Comparison of ENCODE assay signal across 8 cellular contexts in genomic region chr17:2724783-2725164, GRCh38. TPM values are rescaled to one million over a fixed set of nuclear protein-coding genes. Genes with fewer than 3 reads are reported as not detected.
A peak's percentile ranks its signal among the peaks of the same experiment; 100 is the strongest.
DNase-seq lines count a peak whose midpoint lies in the region; ATAC-seq, FAIRE-seq and TF ChIP-seq lines count a peak whose summit lies in the region.

No MANE protein-coding gene starts in this region.

- H3K36me3 ChIP-seq in CD4-positive, alpha-beta memory T cell (ENCODE audit: insufficient read depth, low read length), result no peaks in the 10 kb centered on the region
- no peaks in the 10 kb centered on the region for H3K36me3 ChIP-seq in thoracic aorta

- no peak overlapping the region for H3K27ac Mint-ChIP-seq in CD4-positive, alpha-beta memory T cell

- no peak overlapping the region for H3K4me3 ChIP-seq in CD4-positive, alpha-beta memory T cell (ENCODE audit: low read length in 2 of 2)
- H3K4me3 ChIP-seq in choroid plexus epithelial cell (ENCODE audit: low read depth, low read length), result no peak overlapping the region
- H3K4me3 ChIP-seq in thoracic aorta, result peak overlapping the region; percentile 56

- intact Hi-C loops in CD4-positive, alpha-beta memory T cell (cut with micrococcal nuclease), result no loop called here

- H3K4me1 Mint-ChIP-seq in CD4-positive, alpha-beta memory T cell, result peaks cover 4 to 7% (median 5%) of the 10 kb centered on the region in 4 donors

- FAIRE-seq in GM19239 (lab: Jason Lieb, UNC), result no peak

- no peak for ATAC-seq in thoracic aorta (ENCODE audit: insufficient number of reproducible peaks, low FRiP score, low read depth)
- no peak for ATAC-seq in SK-N-SH treated with all-trans-retinoic acid at 6 μM for 48 hours

- POLR2A ChIA-PET in CD4-positive, alpha-beta memory T cell (lab: Charles Lee; ENCODE audit: partially characterized antibody), result interaction anchor here (0.7 to 1.1 kb wide), 3 partner anchors 12 to 323 kb away, joined by 3 read pairs; partner anchors contain the start of gene RAP1GAP2

- TF ChIP-seq CTCF in choroid plexus epithelial cell (conservative IDR thresholded peaks at IDR 0.05; ENCODE audit: low read depth, low read length) (no peak), thoracic aorta (IDR thresholded peaks at IDR 0.05) (no peak)

- CTCF ChIA-PET in CD4-positive, alpha-beta memory T cell (lab: Charles Lee; ENCODE audit: partially characterized antibody), result interaction anchor here (1.3 to 2.1 kb wide), 2 partner anchors 26 to 112 kb away, joined by 3 to 7 read pairs; no protein-coding TSS in a partner anchor

- H3K27me3 ChIP-seq in CD4-positive, alpha-beta memory T cell (ENCODE audit: insufficient read depth, low read length), result peaks cover 6% of the 10 kb centered on the region
- no peaks in the 10 kb centered on the region for H3K27me3 ChIP-seq in thoracic aorta (replicated peaks; ENCODE audit: insufficient read depth)

- no peaks in the 10 kb centered on the region for H3K9me3 ChIP-seq in CD4-positive, alpha-beta memory T cell (ENCODE audit: control insufficient read depth in 1 of 2, low read length in 2 of 2)
- no peaks in the 10 kb centered on the region for H3K9me3 ChIP-seq in thoracic aorta

- peaks cover 6% of the 10 kb centered on the region for H3K4me1 ChIP-seq in CD4-positive, alpha-beta memory T cell (ENCODE audit: insufficient read depth, low read length)
- H3K4me1 ChIP-seq in thoracic aorta (ENCODE audit: control insufficient read depth in 1 of 2, low read depth in 2 of 2), result peaks cover 3 to 4% of the 10 kb centered on the region in 2 donors

- peaks cover 9 to 11% of the 10 kb centered on the region in 2 donors for H3K27me3 Mint-ChIP-seq in CD4-positive, alpha-beta memory T cell

- peak in 4 of 5 donors; percentile 17 to 42 (median 31) for DNase-seq in CD4-positive, alpha-beta memory T cell
- DNase-seq in choroid plexus epithelial cell (ENCODE audit: low read depth) (peak; percentile 24), lung microvascular endothelial cell (ENCODE audit: low read depth in 2 of 2) (peak; percentile 51 to 62), thoracic aorta (ENCODE audit: low spot score) (no peak), superior temporal gyrus (ENCODE audit: extremely low spot score) (no peak), GM19239 (ENCODE audit: insufficient read length, low spot score) (no peak)

- peaks cover 0 to 4% of the 10 kb centered on the region in 2 donors for H3K36me3 Mint-ChIP-seq in CD4-positive, alpha-beta memory T cell

- no peak overlapping the region for H3K27ac ChIP-seq in CD4-positive, alpha-beta memory T cell (ENCODE audit: low read depth, low read length)
- no peak overlapping the region for H3K27ac ChIP-seq in thoracic aorta

- H3K4me3 Mint-ChIP-seq in CD4-positive, alpha-beta memory T cell, result peak overlapping the region in 6 of 8 donors; percentile 10 to 63 (median 24)

- no peaks in the 10 kb centered on the region for H3K9me3 Mint-ChIP-seq in CD4-positive, alpha-beta memory T cell

TF ChIP-seq in PFSK-1, 5 proteins besides CTCF, POLR2A, EP300 and RAD21:
- TF ChIP-seq SIN3A (IDR thresholded peaks at IDR 0.05; ENCODE audit: borderline replicate concordance, insufficient read depth, low read length), result no peak
- TF ChIP-seq FOXP2 (optimal IDR thresholded peaks at IDR 0.05; ENCODE audit: borderline replicate concordance, extremely low read depth, extremely low read length, insufficient read depth), result peak; percentile 18

TF ChIP-seq in SK-N-SH treated with all-trans-retinoic acid at 6 μM for 48 hours, 23 proteins besides CTCF, POLR2A, EP300 and RAD21:
- TF ChIP-seq, protein P1, sequence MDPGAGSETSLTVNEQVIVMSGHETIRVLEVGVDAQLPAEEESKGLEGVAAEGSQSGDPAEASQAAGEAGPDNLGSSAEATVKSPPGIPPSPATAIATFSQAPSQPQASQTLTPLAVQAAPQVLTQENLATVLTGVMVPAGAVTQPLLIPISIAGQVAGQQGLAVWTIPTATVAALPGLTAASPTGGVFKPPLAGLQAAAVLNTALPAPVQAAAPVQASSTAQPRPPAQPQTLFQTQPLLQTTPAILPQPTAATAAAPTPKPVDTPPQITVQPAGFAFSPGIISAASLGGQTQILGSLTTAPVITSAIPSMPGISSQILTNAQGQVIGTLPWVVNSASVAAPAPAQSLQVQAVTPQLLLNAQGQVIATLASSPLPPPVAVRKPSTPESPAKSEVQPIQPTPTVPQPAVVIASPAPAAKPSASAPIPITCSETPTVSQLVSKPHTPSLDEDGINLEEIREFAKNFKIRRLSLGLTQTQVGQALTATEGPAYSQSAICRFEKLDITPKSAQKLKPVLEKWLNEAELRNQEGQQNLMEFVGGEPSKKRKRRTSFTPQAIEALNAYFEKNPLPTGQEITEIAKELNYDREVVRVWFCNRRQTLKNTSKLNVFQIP (CRISPR knock-in tag; IDR thresholded peaks at IDR 0.05; ENCODE audit: borderline replicate concordance, low read depth), result no peak
- TF ChIP-seq CSDC2 (CRISPR knock-in tag; IDR thresholded peaks at IDR 0.05), result no peak
- no peak for TF ChIP-seq OSR1 (CRISPR knock-in tag; IDR thresholded peaks at IDR 0.05)
- TF ChIP-seq ZFP30 (CRISPR knock-in tag; IDR thresholded peaks at IDR 0.05), result no peak
- no peak for TF ChIP-seq ZNF565 (CRISPR knock-in tag; conservative IDR thresholded peaks at IDR 0.05; ENCODE audit: low read depth)
- TF ChIP-seq RARB (CRISPR knock-in tag; IDR thresholded peaks at IDR 0.05), result no peak
- TF ChIP-seq, protein P2, sequence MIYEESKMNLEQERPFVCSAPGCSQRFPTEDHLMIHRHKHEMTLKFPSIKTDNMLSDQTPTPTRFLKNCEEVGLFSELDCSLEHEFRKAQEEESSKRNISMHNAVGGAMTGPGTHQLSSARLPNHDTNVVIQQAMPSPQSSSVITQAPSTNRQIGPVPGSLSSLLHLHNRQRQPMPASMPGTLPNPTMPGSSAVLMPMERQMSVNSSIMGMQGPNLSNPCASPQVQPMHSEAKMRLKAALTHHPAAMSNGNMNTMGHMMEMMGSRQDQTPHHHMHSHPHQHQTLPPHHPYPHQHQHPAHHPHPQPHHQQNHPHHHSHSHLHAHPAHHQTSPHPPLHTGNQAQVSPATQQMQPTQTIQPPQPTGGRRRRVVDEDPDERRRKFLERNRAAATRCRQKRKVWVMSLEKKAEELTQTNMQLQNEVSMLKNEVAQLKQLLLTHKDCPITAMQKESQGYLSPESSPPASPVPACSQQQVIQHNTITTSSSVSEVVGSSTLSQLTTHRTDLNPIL (CRISPR knock-in tag; IDR thresholded peaks at IDR 0.05; ENCODE audit: low read depth), result no peak
- no peak for TF ChIP-seq TSHZ2 (CRISPR knock-in tag; IDR thresholded peaks at IDR 0.05)
- TF ChIP-seq TCF4 (CRISPR knock-in tag; IDR thresholded peaks at IDR 0.05; ENCODE audit: borderline replicate concordance), result no peak
- no peak for TF ChIP-seq ESRRG (CRISPR knock-in tag; IDR thresholded peaks at IDR 0.05)
- no peak for TF ChIP-seq ZNF70 (CRISPR knock-in tag; IDR thresholded peaks at IDR 0.05)
- TF ChIP-seq ZFP3 (CRISPR knock-in tag; IDR thresholded peaks at IDR 0.05), result no peak
- TF ChIP-seq ZNF8 (CRISPR knock-in tag; IDR thresholded peaks at IDR 0.05), result no peak
- no peak for TF ChIP-seq ZC3H10 (CRISPR knock-in tag; IDR thresholded peaks at IDR 0.05)
- TF ChIP-seq, protein P3, sequence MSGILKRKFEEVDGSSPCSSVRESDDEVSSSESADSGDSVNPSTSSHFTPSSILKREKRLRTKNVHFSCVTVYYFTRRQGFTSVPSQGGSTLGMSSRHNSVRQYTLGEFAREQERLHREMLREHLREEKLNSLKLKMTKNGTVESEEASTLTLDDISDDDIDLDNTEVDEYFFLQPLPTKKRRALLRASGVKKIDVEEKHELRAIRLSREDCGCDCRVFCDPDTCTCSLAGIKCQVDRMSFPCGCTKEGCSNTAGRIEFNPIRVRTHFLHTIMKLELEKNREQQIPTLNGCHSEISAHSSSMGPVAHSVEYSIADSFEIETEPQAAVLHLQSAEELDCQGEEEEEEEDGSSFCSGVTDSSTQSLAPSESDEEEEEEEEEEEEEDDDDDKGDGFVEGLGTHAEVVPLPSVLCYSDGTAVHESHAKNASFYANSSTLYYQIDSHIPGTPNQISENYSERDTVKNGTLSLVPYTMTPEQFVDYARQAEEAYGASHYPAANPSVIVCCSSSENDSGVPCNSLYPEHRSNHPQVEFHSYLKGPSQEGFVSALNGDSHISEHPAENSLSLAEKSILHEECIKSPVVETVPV (CRISPR knock-in tag; IDR thresholded peaks at IDR 0.05), result no peak

RNA-seq across cellular contexts. Expression of gene CLUH, which starts 13.2 kb away (rescaled TPM):
- total RNA-seq in CD4-positive, alpha-beta memory T cell, result 10 to 100 TPM; 43.5 to 44.1 TPM
- polyA plus RNA-seq in CD4-positive, alpha-beta memory T cell, result 10 to 100 TPM in 1 of 2 donors, 1 to 10 TPM in 1; 5.5 to 14.7 TPM
- polyA plus RNA-seq in PFSK-1 (2012; ENCODE audit: insufficient read length, low read depth), result 233 TPM
- total RNA-seq in lung microvascular endothelial cell (26.4 and 29.0 TPM in 2 replicates), thoracic aorta (10 to 100 TPM; 36.3 to 65.4 TPM)

RNA-seq across cellular contexts. Expression of gene CCDC92B, which starts 24.7 kb away (rescaled TPM):
- under 1 TPM; 0.32 to 0.47 TPM for total RNA-seq in CD4-positive, alpha-beta memory T cell
- polyA plus RNA-seq in CD4-positive, alpha-beta memory T cell, result not detected
- 0.11 TPM for polyA plus RNA-seq in PFSK-1 (2012; ENCODE audit: insufficient read length, low read depth)
- total RNA-seq in lung microvascular endothelial cell (not detected in 2 replicates), thoracic aorta (under 1 TPM in 1 of 2 donors, not detected in 1; 0.14 TPM)

Comparison
In these comparisons a context has a peak if more than half of its experiments do, and no peak if none do; other contexts are left out.
1. DNase-seq: peak in CD4-positive, alpha-beta memory T cell (4 of 5), choroid plexus epithelial cell (single experiment) and lung microvascular endothelial cell (2 of 2); none in thoracic aorta (single experiment), superior temporal gyrus (single experiment) and GM19239 (single experiment).